ENCODE assay signal across 8 cellular contexts in genomic region chr11:61814958-61815789, GRCh38. TPM values are rescaled to one million over a fixed set of nuclear protein-coding genes. Genes with fewer than 3 reads are reported as not detected.
DNase-seq lines count a peak whose midpoint lies in the region; ATAC-seq, FAIRE-seq and TF ChIP-seq lines count a peak whose summit lies in the region.

No MANE protein-coding gene starts in this region.

- H3K9me3 ChIP-seq in RWPE2 (ENCODE audit: severe bottlenecking), result no peaks in the 10 kb centered on the region
- no peaks in the 10 kb centered on the region for H3K9me3 ChIP-seq in ascending aorta
- no peaks in the 10 kb centered on the region for H3K9me3 ChIP-seq in pancreas

- WGBS in pancreas, 2 donors, result 2 to 3% methylated on average over 62 to 66 of the region's 66 CpGs

- peaks cover 53% of the 10 kb centered on the region for H3K79me2 ChIP-seq in GM23338 (replicated peaks; ENCODE audit: insufficient read depth)

- H2AFZ ChIP-seq in GM23338, result no peak overlapping the region

- no peaks in the 10 kb centered on the region; the same call in 2 of the 3 replicates for H3K9me3 Mint-ChIP-seq in GM23338

- peak; percentile 97 for DNase-seq in GM23338 (ENCODE audit: low spot score)
- peak; percentile 94 for DNase-seq in LHCN-M2 (ENCODE audit: low read depth)
- DNase-seq in RWPE2 (ENCODE audit: low spot score), result peak; percentile 94
- peak; percentile 90 to 98 for DNase-seq in ascending aorta (ENCODE audit: low spot score in 2 of 2)
- peak; percentile 98 for DNase-seq in left cardiac atrium
- peak; percentile 88 to 97 (median 92) for DNase-seq in pancreas
- DNase-seq in NAMALWA (ENCODE audit: low spot score), result no peak

- H3K27ac ChIP-seq in GM23338 (ENCODE audit: low read depth) (peak overlapping the region; percentile 98), RWPE2 (ENCODE audit: poor library complexity, severe bottlenecking) (peak overlapping the region; percentile 92), ascending aorta (peak overlapping the region; percentile 99), pancreas (peak overlapping the region; percentile 69 to 94 (median 78))

- peaks cover 15% of the 10 kb centered on the region for H3K4me1 Mint-ChIP-seq in GM23338

- peak; percentile 90 for FAIRE-seq in G401.6 (lab: Jason Lieb, UNC)
- no peak for FAIRE-seq in pancreas (lab: Jason Lieb, UNC)

- H3K27ac Mint-ChIP-seq in GM23338, result peak overlapping the region; percentile 99

- intact Hi-C loops in ascending aorta (cut with DNase I), result loop anchor here (1.0 to 5.0 kb wide), 4 partner anchors 23 to 290 kb away; partner anchors contain the start of genes FEN1 and TMEM258
- intact Hi-C loops in left cardiac atrium (cut with DNase I), result loop anchor here in 1 of 2 donors (5.0 kb wide), 1 partner anchor 37 kb away; no protein-coding TSS in a partner anchor
- intact Hi-C loops in pancreas (cut with DNase I), result no loop called here

- H3K27me3 ChIP-seq in GM23338 (ENCODE audit: insufficient read depth) (no peaks in the 10 kb centered on the region), RWPE2 (ENCODE audit: insufficient read depth, poor library complexity, severe bottlenecking) (no peaks in the 10 kb centered on the region), ascending aorta (no peaks in the 10 kb centered on the region), pancreas (no peaks in the 10 kb centered on the region)

- peaks cover 52% of the 10 kb centered on the region for H3K36me3 Mint-ChIP-seq in GM23338 (ENCODE audit: low read depth)

- peaks cover 12% of the 10 kb centered on the region for H3F3A ChIP-seq in GM23338 (replicated peaks; ENCODE audit: low read depth)

- peaks cover 5% of the 10 kb centered on the region; the same call in 1 of the 2 replicates for H3K9me2 ChIP-seq in GM23338 (ENCODE audit: insufficient read depth)

- H3K36me3 ChIP-seq in GM23338 (ENCODE audit: insufficient read depth), result peaks cover 24% of the 10 kb centered on the region
- peaks cover 49% of the 10 kb centered on the region for H3K36me3 ChIP-seq in RWPE2 (ENCODE audit: low read depth)
- peaks cover 20 to 31% of the 10 kb centered on the region in 2 donors for H3K36me3 ChIP-seq in ascending aorta
- no peaks in the 10 kb centered on the region for H3K36me3 ChIP-seq in pancreas

- H3K4me2 ChIP-seq in GM23338, result peak overlapping the region; percentile 77

- H3K4me3 ChIP-seq in GM23338 (peak overlapping the region; percentile 89), RWPE2 (ENCODE audit: severe bottlenecking) (peak overlapping the region; percentile 67), ascending aorta (peak overlapping the region; percentile 85 to 86), pancreas (peak overlapping the region; percentile 44 to 75 (median 54))

- H4K20me1 ChIP-seq in GM23338 (replicated peaks; ENCODE audit: insufficient read depth), result peaks cover 13% of the 10 kb centered on the region; the same call in 1 of the 2 replicates

- no peak for TF ChIP-seq CTCF in GM23338 (conservative IDR thresholded peaks at IDR 0.05; ENCODE audit: low read depth in 2 of 2)
- no peak for TF ChIP-seq CTCF in RWPE2 (IDR thresholded peaks at IDR 0.05; ENCODE audit: poor library complexity, severe bottlenecking)
- no peak for TF ChIP-seq CTCF in ascending aorta (IDR thresholded peaks at IDR 0.05)
- TF ChIP-seq CTCF in pancreas (IDR thresholded peaks at IDR 0.05), result no peak

- H3K4me3 Mint-ChIP-seq in GM23338, result peak overlapping the region; percentile 96

- peaks cover 20% of the 10 kb centered on the region for H3K27me3 Mint-ChIP-seq in GM23338 (ENCODE audit: insufficient read depth, low read depth, poor library complexity)

- ATAC-seq in GM23338 (peak; percentile 71), RWPE2 (ENCODE audit: low read depth) (peak; percentile 67), left cardiac atrium (peak; percentile 92 to 94), pancreas (peak; percentile 73 to 93 (median 87))

- peaks cover 11% of the 10 kb centered on the region for H3K4me1 ChIP-seq in GM23338 (ENCODE audit: insufficient read depth)
- H3K4me1 ChIP-seq in RWPE2 (ENCODE audit: insufficient read depth, poor library complexity, severe bottlenecking), result peaks cover 23% of the 10 kb centered on the region
- peaks cover 0 to 9% of the 10 kb centered on the region in 2 donors for H3K4me1 ChIP-seq in ascending aorta
- peaks cover 0 to 6% (median 3%) of the 10 kb centered on the region in 3 donors for H3K4me1 ChIP-seq in pancreas

TF ChIP-seq in GM23338, 12 proteins besides CTCF, POLR2A, EP300 and RAD21:
- TF ChIP-seq POLR2AphosphoS5 (IDR thresholded peaks at IDR 0.05; ENCODE audit: low read depth) (peak; percentile 99), ETS1 (IDR thresholded peaks at IDR 0.05) (0 out of 2 replicates have a peak, but pooled peaks have one; percentile 12), CREB1 (CRISPR knock-in tag; IDR thresholded peaks at IDR 0.05; ENCODE audit: low read depth) (peak; percentile 75), NANOG (IDR thresholded peaks at IDR 0.05; ENCODE audit: borderline replicate concordance) (no peak), JUNB (IDR thresholded peaks at IDR 0.05; ENCODE audit: unreplicated experiment) (no peak), ZNF114 (CRISPR knock-in tag; IDR thresholded peaks at IDR 0.05) (no peak)

RNA-seq across cellular contexts. Expression of gene FADS1, which starts 1.6 kb away (rescaled TPM):
- total RNA-seq in GM23338 (2014; rRNA removed; shearing (Covaris generic)), result 103 and 119 TPM in 2 replicates
- polyA plus RNA-seq in GM23338 (2016; fragmentation: Nextera tagmentation; extraction: Ambion mirVana) (67.6 and 74.9 TPM in 2 replicates), pancreas (1 to 10 TPM; 4.2 to 5.5 TPM)
- total RNA-seq in LHCN-M2 (2014; rRNA removed) (65.0 and 83.9 TPM in 2 replicates), ascending aorta (47.1 TPM), left cardiac atrium (10 to 100 TPM; 44.9 to 54.1 TPM), pancreas (10 to 100 TPM in 1 of 6 donors, 1 to 10 TPM in 5; 2.3 to 15.1 (median 5.7) TPM)
- polyA plus RNA-seq in LHCN-M2 (2012), result 37.1 TPM

RNA-seq across cellular contexts. Expression of gene FADS2, which starts 12.9 kb away (rescaled TPM):
- total RNA-seq in GM23338 (2014; rRNA removed; shearing (Covaris generic)), result 354 and 392 TPM in 2 replicates
- polyA plus RNA-seq in GM23338 (2016; fragmentation: Nextera tagmentation; extraction: Ambion mirVana) (124 and 126 TPM in 2 replicates), pancreas (10 to 100 TPM in 1 of 2 donors, 1 to 10 TPM in 1; 8.4 to 21.3 TPM)
- total RNA-seq in LHCN-M2 (2014; rRNA removed) (37.1 and 45.5 TPM in 2 replicates), ascending aorta (37.6 TPM), left cardiac atrium (10 to 100 TPM; 26.3 to 67.5 TPM), pancreas (10 to 100 TPM in 2 of 6 donors, 1 to 10 TPM in 4; 1.7 to 20.5 (median 5.5) TPM)
- polyA plus RNA-seq in LHCN-M2 (2012), result 79.0 TPM

RNA-seq across cellular contexts. Expression of gene FEN1, which starts 22.5 kb away (rescaled TPM):
- 89.0 and 96.3 TPM in 2 replicates for total RNA-seq in GM23338 (2014; rRNA removed; shearing (Covaris generic))
- polyA plus RNA-seq in GM23338 (2016; fragmentation: Nextera tagmentation; extraction: Ambion mirVana), result 78.8 and 85.1 TPM in 2 replicates
- 121 and 129 TPM in 2 replicates for total RNA-seq in LHCN-M2 (2014; rRNA removed)
- polyA plus RNA-seq in LHCN-M2 (2012), result 59.1 TPM
- total RNA-seq in ascending aorta, result 1.5 TPM
- 10 to 100 TPM in 1 of 2 donors, 1 to 10 TPM in 1; 9.4 to 11.4 TPM for total RNA-seq in left cardiac atrium
- total RNA-seq in pancreas, result 1 to 10 TPM; 2.3 to 7.3 (median 5.2) TPM
- polyA plus RNA-seq in pancreas, result 1 to 10 TPM; 2.5 to 4.8 TPM

RNA-seq across cellular contexts. Expression of gene TMEM258, which starts 22.8 kb away (rescaled TPM):
- 71.3 and 73.3 TPM in 2 replicates for total RNA-seq in GM23338 (2014; rRNA removed; shearing (Covaris generic))
- polyA plus RNA-seq in GM23338 (2016; fragmentation: Nextera tagmentation; extraction: Ambion mirVana), result 519 and 553 TPM in 2 replicates
- total RNA-seq in LHCN-M2 (2014; rRNA removed), result 46.0 and 58.6 TPM in 2 replicates
- 397 TPM for polyA plus RNA-seq in LHCN-M2 (2012)
- total RNA-seq in ascending aorta, result 26.4 TPM
- total RNA-seq in left cardiac atrium, result 100 to 1,000 TPM; 112 to 114 TPM
- total RNA-seq in pancreas, result 100 to 1,000 TPM in 2 of 6 donors, 10 to 100 TPM in 4; 69.8 to 108 (median 94.4) TPM
- polyA plus RNA-seq in pancreas, result 100 to 1,000 TPM in 1 of 2 donors, 10 to 100 TPM in 1; 87.4 to 171 TPM
